In genomic region chr13:42086582-42086981, GRCh38 we compare ENCODE assay signal across 20 cellular contexts. TPM values are rescaled to one million over a fixed set of nuclear protein-coding genes. Genes with fewer than 3 reads are reported as not detected.
DNase-seq lines count a peak whose midpoint lies in the region; ATAC-seq and TF ChIP-seq lines count a peak whose summit lies in the region.
"Had no signal": no experiment of that assay in that cellular context is flagged by ENCODE, and none has a peak within 500 bp of the region (broad histone marks: within the 10 kb centered on the region; RNA-seq: fewer than 3 reads in every experiment).

No MANE protein-coding gene starts in this region.

- H3K4ac ChIP-seq in IMR-90 (ENCODE audit: low read depth, low read length): no peak overlapping the region

- no peak overlapping the region for H2BK5ac ChIP-seq in IMR-90 (ENCODE audit: low read depth, low read length, poor library complexity, severe bottlenecking)

- BruUV-seq in IMR-90 (replicated peaks; lab: Mats Ljungman, UMichigan): no TSS peak

- H3K9ac ChIP-seq in IMR-90 (ENCODE audit: low read depth, low read length): no peak overlapping the region

- H2BK120ac ChIP-seq in IMR-90 (ENCODE audit: low read depth, low read length): no peak overlapping the region

- H3K36me3 ChIP-seq in IMR-90 (ENCODE audit: control insufficient read depth, insufficient read depth, low read length) (peaks cover 2% of the 10 kb centered on the region; the same call in 1 of the 2 replicates), esophagus muscularis mucosa (no peaks in the 10 kb centered on the region)

- intact Hi-C loops in activated CD4-positive, alpha-beta T cell treated with anti-CD3 and anti-CD28 coated beads, Interleukin-2, amount 10 ng/mL, durations not matched to agents 24 days and 14 days (cut with micrococcal nuclease): no loop called here
- intact Hi-C loops in IMR-90 (cut with micrococcal nuclease): no loop called here
- intact Hi-C loops in esophagus muscularis mucosa (cut with DNase I): no loop called here

- no peak overlapping the region for H3K4me3 ChIP-seq in IMR-90 (ENCODE audit: insufficient read depth, low read depth, low read length)
- H3K4me3 ChIP-seq in esophagus muscularis mucosa: no peak overlapping the region
- H3K4me3 ChIP-seq: GM23338 had no signal

- no peak overlapping the region for H2BK15ac ChIP-seq in IMR-90 (ENCODE audit: low read depth, low read length)

- H3K4me1 ChIP-seq in IMR-90 (ENCODE audit: control insufficient read depth, insufficient read depth, low read length): no peaks in the 10 kb centered on the region
- H3K4me1 ChIP-seq in esophagus muscularis mucosa: no peaks in the 10 kb centered on the region

- H2BK20ac ChIP-seq in IMR-90 (ENCODE audit: low read depth, low read length): no peak overlapping the region

- ATAC-seq in GM21786 (IDR thresholded peaks at IDR 0.05; ENCODE audit: unreplicated experiment): peak; percentile 69
- no peak for ATAC-seq in IMR-90 (ENCODE audit: low read depth)
- ATAC-seq in stimulated activated effector memory CD8-positive, alpha-beta T cell treated with anti-CD3 and anti-CD28 coated beads, Interleukin-12 subunit alpha, Interleukin-12 subunit beta, amount 100 ng/mL, for 72 hours: peak; percentile 54
- ATAC-seq: GM23338, HCT116, SK-N-SH treated with all-trans-retinoic acid at 6 μM for 48 hours had no signal

- dilution Hi-C loops in IMR-90 (cut with HindIII; ENCODE audit: low sequenced_read_pairs, unreplicated experiment): no loop called here

- H3K9me1 ChIP-seq in IMR-90 (ENCODE audit: insufficient read depth, low read length): no peaks in the 10 kb centered on the region

- no peak for TF ChIP-seq RAD21 in IMR-90 (IDR thresholded peaks at IDR 0.05; ENCODE audit: low read length)

- DNase-seq in activated CD4-positive, alpha-beta T cell treated with anti-CD3 and anti-CD28 coated beads, Interleukin-2, amount 10 ng/mL, durations not matched to agents 24 days and 14 days: no peak
- no peak for DNase-seq in activated CD4-positive, alpha-beta T cell treated with anti-CD3 and anti-CD28 coated beads, Interleukin-2, amount 10 ng/mL, durations not matched to agents 7 days and 5 days
- no peak for DNase-seq in IMR-90
- DNase-seq in stimulated activated effector memory CD8-positive, alpha-beta T cell treated with anti-CD3 and anti-CD28 coated beads, Interleukin-12 subunit alpha, Interleukin-12 subunit beta, amount 100 ng/mL, for 72 hours (ENCODE audit: low spot score in 2 of 2): no peak
- no peak for DNase-seq in stimulated activated naive CD4-positive, alpha-beta T cell treated with Interleukin-2 at 50 U/mL for 16 hours (lab: John Stamatoyannopoulos, UW)
- DNase-seq in esophagus muscularis mucosa (ENCODE audit: extremely low spot score): no peak
- no peak for DNase-seq in DMS 273 treated with DMSO at 0.1 percent for 48 hours (lab: John Stamatoyannopoulos, UW)
- DNase-seq: 8988T; CD8-positive, alpha-beta memory T cell; DND-41; MV-4-11; NCI-H1417; NCI-H187 treated with DMSO at 0.1 percent for 48 hours; NK-92 treated with Interleukin-12 subunit alpha and Interleukin-12 subunit beta, amount 100 ng/mL, for 24 hours; SHP77 had no signal

- peak overlapping the region; percentile 35; the same call in 1 of the 2 replicates for H3K14ac ChIP-seq in IMR-90 (replicated peaks; ENCODE audit: low read depth, low read length)

- peaks cover 4% of the 10 kb centered on the region for H3K4me1 Mint-ChIP-seq in activated CD4-positive, alpha-beta T cell treated with anti-CD3 and anti-CD28 coated beads, Interleukin-2, amount 10 ng/mL, durations not matched to agents 24 days and 14 days
- no peaks in the 10 kb centered on the region for H3K4me1 Mint-ChIP-seq in activated CD4-positive, alpha-beta T cell treated with anti-CD3 and anti-CD28 coated beads, Interleukin-2, amount 10 ng/mL, durations not matched to agents 7 days and 5 days
- peaks cover 24% of the 10 kb centered on the region for H3K4me1 Mint-ChIP-seq in stimulated activated effector memory CD8-positive, alpha-beta T cell treated with anti-CD3 and anti-CD28 coated beads, Interleukin-12 subunit alpha, Interleukin-12 subunit beta, amount 100 ng/mL, for 72 hours
- H3K4me1 Mint-ChIP-seq: GM23338 had no signal

- H3K9me3 ChIP-seq in IMR-90 (ENCODE audit: control insufficient read depth, insufficient read depth, low read length) (peaks cover 6% of the 10 kb centered on the region), esophagus muscularis mucosa (no peaks in the 10 kb centered on the region)

- TF ChIP-seq POLR2A in IMR-90 (IDR thresholded peaks at IDR 0.05; ENCODE audit: low read depth, low read length): no peak
- no peak for TF ChIP-seq POLR2A in esophagus muscularis mucosa (IDR thresholded peaks at IDR 0.05; ENCODE audit: low read depth)

- TF ChIP-seq CTCF in IMR-90 (conservative IDR thresholded peaks at IDR 0.05; ENCODE audit: low read depth, low read length) (no peak), esophagus muscularis mucosa (IDR thresholded peaks at IDR 0.05) (no peak)

- peak overlapping the region; percentile 27 for H3K27ac Mint-ChIP-seq in activated CD4-positive, alpha-beta T cell treated with anti-CD3 and anti-CD28 coated beads, Interleukin-2, amount 10 ng/mL, durations not matched to agents 24 days and 14 days
- H3K27ac Mint-ChIP-seq in activated CD4-positive, alpha-beta T cell treated with anti-CD3 and anti-CD28 coated beads, Interleukin-2, amount 10 ng/mL, durations not matched to agents 7 days and 5 days: no peak overlapping the region
- H3K27ac Mint-ChIP-seq in stimulated activated effector memory CD8-positive, alpha-beta T cell treated with anti-CD3 and anti-CD28 coated beads, Interleukin-12 subunit alpha, Interleukin-12 subunit beta, amount 100 ng/mL, for 72 hours: no peak overlapping the region
- H3K27ac Mint-ChIP-seq: CD8-positive, alpha-beta memory T cell; GM23338 had no signal

- no peak overlapping the region for H3K56ac ChIP-seq in IMR-90 (ENCODE audit: extremely low read depth, insufficient read depth, low read length)

- H3K27me3 Mint-ChIP-seq in activated CD4-positive, alpha-beta T cell treated with anti-CD3 and anti-CD28 coated beads, Interleukin-2, amount 10 ng/mL, durations not matched to agents 24 days and 14 days: no peaks in the 10 kb centered on the region
- H3K27me3 Mint-ChIP-seq in activated CD4-positive, alpha-beta T cell treated with anti-CD3 and anti-CD28 coated beads, Interleukin-2, amount 10 ng/mL, durations not matched to agents 7 days and 5 days: no peaks in the 10 kb centered on the region

- H4K8ac ChIP-seq in IMR-90 (ENCODE audit: low read depth in 2 of 2, low read length in 2 of 2): no peak overlapping the region

- POLR2A ChIA-PET in activated CD4-positive, alpha-beta T cell treated with anti-CD3 and anti-CD28 coated beads, Interleukin-2, amount 10 ng/mL, durations not matched to agents 7 days and 5 days (lab: Charles Lee): no interaction called here
- POLR2A ChIA-PET in IMR-90 (lab: Charles Lee; ENCODE audit: unreplicated experiment): no interaction called here

- peaks cover 31% of the 10 kb centered on the region for H3K36me3 Mint-ChIP-seq in activated CD4-positive, alpha-beta T cell treated with anti-CD3 and anti-CD28 coated beads, Interleukin-2, amount 10 ng/mL, durations not matched to agents 24 days and 14 days (ENCODE audit: low read depth)
- peaks cover 35% of the 10 kb centered on the region for H3K36me3 Mint-ChIP-seq in activated CD4-positive, alpha-beta T cell treated with anti-CD3 and anti-CD28 coated beads, Interleukin-2, amount 10 ng/mL, durations not matched to agents 7 days and 5 days (ENCODE audit: low read depth)
- peaks cover 6% of the 10 kb centered on the region for H3K36me3 Mint-ChIP-seq in stimulated activated effector memory CD8-positive, alpha-beta T cell treated with anti-CD3 and anti-CD28 coated beads, Interleukin-12 subunit alpha, Interleukin-12 subunit beta, amount 100 ng/mL, for 72 hours

- H3K79me1 ChIP-seq in IMR-90 (ENCODE audit: low read depth in 1 of 2, low read length in 2 of 2): peaks cover 21 to 28% of the 10 kb centered on the region in 2 experiments

- WGBS in IMR-90 (ENCODE audit: extremely low coverage in 2 of 2, insufficient read length in 1 of 2), 2 experiments: no CpG with 5 or more reads among the region's 1 CpG
- WGBS in esophagus muscularis mucosa: 95% methylated on average over 1 of the region's 1 CpG

- no peak overlapping the region for H3K18ac ChIP-seq in IMR-90 (ENCODE audit: low read depth, low read length)

- no peak overlapping the region for H3K4me2 ChIP-seq in IMR-90 (ENCODE audit: low read depth, low read length)
- H3K4me2 ChIP-seq: GM23338 had no signal

- H3K4me3 Mint-ChIP-seq in activated CD4-positive, alpha-beta T cell treated with anti-CD3 and anti-CD28 coated beads, Interleukin-2, amount 10 ng/mL, durations not matched to agents 24 days and 14 days: no peak overlapping the region
- no peak overlapping the region for H3K4me3 Mint-ChIP-seq in activated CD4-positive, alpha-beta T cell treated with anti-CD3 and anti-CD28 coated beads, Interleukin-2, amount 10 ng/mL, durations not matched to agents 7 days and 5 days
- H3K4me3 Mint-ChIP-seq in stimulated activated effector memory CD8-positive, alpha-beta T cell treated with anti-CD3 and anti-CD28 coated beads, Interleukin-12 subunit alpha, Interleukin-12 subunit beta, amount 100 ng/mL, for 72 hours: no peak overlapping the region
- H3K4me3 Mint-ChIP-seq: CD8-positive, alpha-beta memory T cell; GM23338 had no signal

- no peaks in the 10 kb centered on the region for H3K27me3 ChIP-seq in IMR-90 (ENCODE audit: control insufficient read depth, insufficient read depth, low read length)
- H3K27me3 ChIP-seq in esophagus muscularis mucosa: no peaks in the 10 kb centered on the region

- no peak overlapping the region for H4K91ac ChIP-seq in IMR-90 (ENCODE audit: insufficient read depth, low read depth, low read length)

- H3K27ac ChIP-seq in IMR-90 (ENCODE audit: insufficient read depth, low read length) (no peak overlapping the region), esophagus muscularis mucosa (replicated peaks in 1 of 4) (no peak overlapping the region)
- H3K27ac ChIP-seq: HL-60 had no signal

- H3K9me3 Mint-ChIP-seq in activated CD4-positive, alpha-beta T cell treated with anti-CD3 and anti-CD28 coated beads, Interleukin-2, amount 10 ng/mL, durations not matched to agents 24 days and 14 days: peaks cover 5% of the 10 kb centered on the region
- peaks cover 18% of the 10 kb centered on the region for H3K9me3 Mint-ChIP-seq in activated CD4-positive, alpha-beta T cell treated with anti-CD3 and anti-CD28 coated beads, Interleukin-2, amount 10 ng/mL, durations not matched to agents 7 days and 5 days
- H3K9me3 Mint-ChIP-seq in stimulated activated effector memory CD8-positive, alpha-beta T cell treated with anti-CD3 and anti-CD28 coated beads, Interleukin-12 subunit alpha, Interleukin-12 subunit beta, amount 100 ng/mL, for 72 hours: no peaks in the 10 kb centered on the region
- H3K9me3 Mint-ChIP-seq: CD8-positive, alpha-beta memory T cell had no signal

- in situ Hi-C loops in IMR-90 (cut with MboI; ENCODE audit: low sequenced_read_pairs): no loop called here

- H4K20me1 ChIP-seq in IMR-90 (ENCODE audit: insufficient read depth, low read length): no peaks in the 10 kb centered on the region

- no peak for TF ChIP-seq EP300 in esophagus muscularis mucosa (IDR thresholded peaks at IDR 0.05)

- no peak overlapping the region for H2AK9ac ChIP-seq in IMR-90 (replicated peaks; ENCODE audit: low read depth, low read length, poor library complexity)

- H2AK5ac ChIP-seq in IMR-90 (ENCODE audit: low read depth, low read length): no peak overlapping the region

- CTCF ChIA-PET in activated CD4-positive, alpha-beta T cell treated with anti-CD3 and anti-CD28 coated beads, Interleukin-2, amount 10 ng/mL, durations not matched to agents 7 days and 5 days (lab: Charles Lee): no interaction called here
- CTCF ChIA-PET in IMR-90 (lab: Yijun Ruan, JAX): no interaction called here

- H4K5ac ChIP-seq in IMR-90 (ENCODE audit: low read depth, low read length): no peak overlapping the region

- no peak overlapping the region for H3K23ac ChIP-seq in IMR-90 (ENCODE audit: low read depth, low read length)

- no peak overlapping the region for H2AFZ ChIP-seq in IMR-90 (replicated peaks; ENCODE audit: low read length, poor library complexity)
- H2AFZ ChIP-seq: GM23338 had no signal

RNA-seq across cellular contexts. Expression of gene DGKH, which starts 38.1 kb away (rescaled TPM):
- 13.4 and 17.9 TPM in 2 replicates for total RNA-seq in activated CD4-positive, alpha-beta T cell treated with anti-CD3 and anti-CD28 coated beads, Interleukin-2, amount 10 ng/mL, durations not matched to agents 24 days and 14 days
- 10 to 100 TPM; 17.3 to 18.2 TPM for total RNA-seq in activated CD4-positive, alpha-beta T cell treated with anti-CD3 and anti-CD28 coated beads, Interleukin-2, amount 10 ng/mL, durations not matched to agents 7 days and 5 days
- total RNA-seq in IMR-90 (2012; rRNA removed) (9.7 and 13.4 TPM in 2 replicates), esophagus muscularis mucosa (10 to 100 TPM; 15.0 to 20.8 (median 17.1) TPM)
- polyA plus RNA-seq in IMR-90 (2012; rRNA removed): 1.6 and 2.0 TPM in 2 replicates
- 0.21 and 0.30 TPM in 2 replicates for polyA plus RNA-seq in IMR-90 (2012; cell fraction: cytosol; rRNA removed)
- 1.1 and 6.6 TPM in 2 replicates for polyA plus RNA-seq in IMR-90 (2012; cell fraction: nucleus; rRNA removed; ENCODE audit: low replicate concordance)
